In genomic region chr6:170554086-170554887, GRCh38 we compare ENCODE assay signal across 8 cellular contexts. TPM values are rescaled to one million over a fixed set of nuclear protein-coding genes. Genes with fewer than 3 reads are reported as not detected.
DNase-seq lines count a peak whose midpoint lies in the region; ATAC-seq, FAIRE-seq and TF ChIP-seq lines count a peak whose summit lies in the region.

Gene TBP, plus strand, starts transcription at chr6:170554369. Its CDS starts 2,661 bp downstream, at chr6:170557030.

- H3K27me3 ChIP-seq in BE2C, result no peaks in the 10 kb centered on the region

- intact Hi-C loops in kidney (cut with DNase I), result no loop called here

- H3K4me1 ChIP-seq in BE2C, result no peaks in the 10 kb centered on the region
- peaks cover 20 to 29% of the 10 kb centered on the region in 2 donors for H3K4me1 ChIP-seq in kidney (ENCODE audit: control insufficient read depth in 1 of 2, insufficient read depth in 1 of 2, low read depth in 1 of 2, low read length in 2 of 2)

- FAIRE-seq in GM19239 (lab: Jason Lieb, UNC), result peak; percentile 96
- peak; percentile 96 for FAIRE-seq in kidney (lab: Jason Lieb, UNC)

- peak; percentile 97 for DNase-seq in BE2C
- peak; percentile 58 for DNase-seq in GM19239 (ENCODE audit: insufficient read length, low spot score)
- DNase-seq in NCI-H510A treated with DMSO at 0.1 percent for 48 hours (lab: John Stamatoyannopoulos, UW), result peak; percentile 87
- DNase-seq in activated CD4-positive, alpha-beta T cell treated with anti-CD3 and anti-CD28 coated beads for 24 hours (ENCODE audit: low read depth in 2 of 2), result peak; percentile 89 to 94
- DNase-seq in choroid plexus epithelial cell (ENCODE audit: low read depth), result peak; percentile 99
- peak; percentile 98 for DNase-seq in kidney
- peak; percentile 97 for DNase-seq in stimulated activated CD4-positive, alpha-beta T cell treated with anti-CD3 and anti-CD28 coated beads, Interleukin-15, amount 100 ng/mL, for 24 hours

- ATAC-seq in HG03442 (IDR thresholded peaks at IDR 0.05; ENCODE audit: unreplicated experiment), result peak; percentile 96

- peak within 1 kb of the TSS; percentile 99 for H3K4me3 ChIP-seq in BE2C (ENCODE audit: low read depth, low read length)
- peak within 1 kb of the TSS; percentile 93 for H3K4me3 ChIP-seq in choroid plexus epithelial cell (ENCODE audit: low read depth, low read length)
- H3K4me3 ChIP-seq in kidney (ENCODE audit: low read length in 2 of 2), result peak within 1 kb of the TSS; percentile 94 to 100

- peaks cover 22% of the 10 kb centered on the region for H3K36me3 ChIP-seq in BE2C
- H3K36me3 ChIP-seq in kidney (ENCODE audit: control insufficient read depth in 1 of 2, insufficient read depth in 2 of 2, low read length in 2 of 2), result peaks cover 0 to 2% of the 10 kb centered on the region in 2 donors

- peak within 1 kb of the TSS; percentile 87 to 94 for H3K9ac ChIP-seq in kidney (ENCODE audit: low read length in 2 of 2)

- H3K27ac ChIP-seq in kidney (ENCODE audit: low read depth in 2 of 2, low read length in 2 of 2), result peak within 1 kb of the TSS; percentile 95 to 96

- H3K9me3 ChIP-seq in BE2C, result no peaks in the 10 kb centered on the region
- H3K9me3 ChIP-seq in kidney (ENCODE audit: control insufficient read depth in 1 of 2, low read length in 2 of 2), result no peaks in the 10 kb centered on the region

- TF ChIP-seq CTCF in BE2C (IDR thresholded peaks at IDR 0.05; ENCODE audit: low read depth, low read length) (no peak), choroid plexus epithelial cell (conservative IDR thresholded peaks at IDR 0.05; ENCODE audit: low read depth, low read length) (no peak), kidney (IDR thresholded peaks at IDR 0.05; ENCODE audit: borderline replicate concordance, extremely low read depth, insufficient read depth) (no peak)

RNA-seq across cellular contexts. Expression of gene TBP, which starts in this region (rescaled TPM):
- 35.9 TPM for polyA plus RNA-seq in BE2C (2012; ENCODE audit: insufficient read depth, insufficient read length, low read depth)
- 16.7 TPM for total RNA-seq in kidney
- 11.1 TPM for polyA plus RNA-seq in kidney (ENCODE audit: insufficient read depth, low read depth, low replicate concordance)

Comparison
In these comparisons a context has a peak if more than half of its experiments do, and no peak if none do; other contexts are left out.
1. Peak in every context shown above with its lines: DNase-seq, ATAC-seq, H3K4me3 ChIP-seq and H3K27ac ChIP-seq.